In genomic region chr18:79951545-79952456, GRCh38 we compare ENCODE assay signal across 8 cellular contexts. TPM values are rescaled to one million over a fixed set of nuclear protein-coding genes. Genes with fewer than 3 reads are reported as not detected.
A peak's percentile ranks its signal among the peaks of the same experiment; 100 is the strongest.
DNase-seq lines count a peak whose midpoint lies in the region; ATAC-seq and TF ChIP-seq lines count a peak whose summit lies in the region.

Gene SLC66A2 (minus strand): TSS chr18:79951653. CDS start chr18:79950926, 727 bp downstream.

- peak; percentile 63 to 70 for TF ChIP-seq POLR2A in gastroesophageal sphincter (IDR thresholded peaks at IDR 0.05)

- TF ChIP-seq CTCF in gastroesophageal sphincter (IDR thresholded peaks at IDR 0.05): peak in 1 of 4 experiments; percentile 17

- peak within 1 kb of the TSS; percentile 96 to 99 for H3K4me3 ChIP-seq in gastroesophageal sphincter

- DNase-seq in DMS53 (lab: John Stamatoyannopoulos, UW) (peak; percentile 95), KBM-7 (peak; percentile 77), SK-MEL-5 (ENCODE audit: low read depth, low spot score) (peak; percentile 75), nucleus accumbens (lab: John Stamatoyannopoulos, UW) (peak in 55 of 56 donors; percentile 22 to 95 (median 80)), superior temporal gyrus (ENCODE audit: extremely low spot score) (peak; percentile 88)
- peak; percentile 86 to 97 (median 94) for DNase-seq in activated naive CD4-positive, alpha-beta T cell (lab: John Stamatoyannopoulos, UW)

- ATAC-seq in GM21528 (IDR thresholded peaks at IDR 0.05; ENCODE audit: low FRiP score, unreplicated experiment) (peak; percentile 74), gastroesophageal sphincter (peak; percentile 93)

- no CpG with 5 or more reads among the region's 127 CpGs for WGBS in gastroesophageal sphincter (ENCODE audit: low coverage in 1 of 2), 2 donors

- no peaks in the 10 kb centered on the region for H3K9me3 ChIP-seq in gastroesophageal sphincter

- H3K4me1 ChIP-seq in gastroesophageal sphincter: peaks cover 0 to 49% (median 21%) of the 10 kb centered on the region in 3 donors

- H3K27me3 ChIP-seq in gastroesophageal sphincter: no peaks in the 10 kb centered on the region

- in situ Hi-C loops in KBM-7 (cut with MboI; ENCODE audit: low pct_unique_long_range_greater_than_20kb, low sequenced_read_pairs): no loop called here
- in situ Hi-C loops in SK-MEL-5 (cut with HindIII; ENCODE audit: low pct_unique_long_range_greater_than_20kb, low sequenced_read_pairs): no loop called here

- peaks cover 0 to 25% of the 10 kb centered on the region in 2 donors for H3K36me3 ChIP-seq in gastroesophageal sphincter

- TF ChIP-seq EP300 in gastroesophageal sphincter (IDR thresholded peaks at IDR 0.05): no peak

- H3K27ac ChIP-seq in gastroesophageal sphincter: peak within 1 kb of the TSS; percentile 60 to 94 (median 86)

RNA-seq across cellular contexts. Expression of gene SLC66A2, which starts in this region (rescaled TPM):
- 16.9 and 18.3 TPM in 2 replicates for total RNA-seq in SK-MEL-5 (2014; rRNA removed; shearing (Covaris generic))
- 27.5 and 29.7 TPM in 2 replicates for polyA plus RNA-seq in SK-MEL-5 (2015; cell fraction: cytosol; rRNA removed)
- 28.1 and 33.2 TPM in 2 replicates for polyA plus RNA-seq in SK-MEL-5 (2015; cell fraction: nucleus; rRNA removed)
- 10 to 100 TPM; 32.2 to 42.6 (median 35.6) TPM for total RNA-seq in gastroesophageal sphincter

Comparison
In these comparisons a context has a peak if more than half of its experiments do, and no peak if none do; other contexts are left out.
1. Peak in every context shown above with its lines: DNase-seq, ATAC-seq, H3K4me3 ChIP-seq and H3K27ac ChIP-seq.